17 cellular contexts compared by ENCODE assay signal in the genomic region with DNA sequence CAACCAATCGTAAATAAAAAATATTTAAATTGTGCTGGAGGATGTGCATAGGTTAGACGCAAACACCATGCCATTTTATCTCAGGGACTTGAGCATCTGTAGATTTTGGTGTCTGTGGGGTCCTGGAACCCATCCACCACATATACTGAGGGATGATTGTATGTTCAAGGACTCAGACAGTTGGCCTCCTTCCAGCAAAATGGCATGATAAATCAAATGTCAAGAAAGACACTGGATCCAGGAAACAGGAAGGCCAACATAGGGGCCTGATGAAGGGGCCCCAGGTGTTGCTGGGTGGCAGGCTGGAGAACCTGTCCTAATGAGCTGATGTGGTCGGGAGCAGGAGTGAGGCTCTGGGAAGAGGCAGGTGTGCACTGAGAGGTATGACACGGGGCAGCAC.
DNase-seq lines count a peak whose midpoint lies in the region; ATAC-seq and TF ChIP-seq lines count a peak whose summit lies in the region.
"Had no signal": no experiment of that assay in that cellular context is flagged by ENCODE, and none has a peak within 500 bp of the region (broad histone marks: within the 10 kb centered on the region; RNA-seq: fewer than 3 reads in every experiment).

No MANE protein-coding gene starts in this region.

- H4K20me1 ChIP-seq in osteoblast (ENCODE audit: insufficient read depth, low read length) = no peaks in the 10 kb centered on the region

- H3K27ac ChIP-seq in osteoblast (ENCODE audit: low read depth, low read length) = no peak overlapping the region
- H3K27ac ChIP-seq: A549, SJSA1 had no signal

- no peaks in the 10 kb centered on the region for H3K36me3 ChIP-seq in osteoblast (ENCODE audit: insufficient read depth, low read length)
- H3K36me3 ChIP-seq: HAP-1, MG63, SJSA1 had no signal

- DNase-seq in NCI-H748 (lab: John Stamatoyannopoulos, UW; ENCODE audit: unreplicated experiment) (peak; percentile 56), NCI-H748 treated with DMSO at 0.1 percent for 48 hours (lab: John Stamatoyannopoulos, UW) (no peak), NCI-H2029 (lab: John Stamatoyannopoulos, UW) (peak; percentile 65), NCI-H510A treated with DMSO at 0.1 percent for 48 hours (lab: John Stamatoyannopoulos, UW) (peak; percentile 88), osteoblast (ENCODE audit: insufficient read length, low spot score, missing footprints) (no peak)
- DNase-seq: CD4-positive, CD25-positive, alpha-beta regulatory T cell; EL; MG63; NCI-H226; RPMI8226; SW 1271 had no signal

- TF ChIP-seq CTCF in osteoblast (IDR thresholded peaks at IDR 0.05; ENCODE audit: extremely low read depth, low read depth, low read length) = no peak

- no peak overlapping the region for H2AFZ ChIP-seq in osteoblast (ENCODE audit: low read length)

- no peak overlapping the region for H3K4me3 ChIP-seq in osteoblast (ENCODE audit: insufficient read depth, low read length)
- H3K4me3 ChIP-seq: A549, HAP-1, MG63, SJSA1 had no signal

- no peaks in the 10 kb centered on the region for H3K79me2 ChIP-seq in osteoblast (ENCODE audit: insufficient read depth, low read length)

- no peak for ATAC-seq in GM21367 (IDR thresholded peaks at IDR 0.05; ENCODE audit: unreplicated experiment)
- no peak for ATAC-seq in esophagus mucosa
- ATAC-seq: A549, HepG2 had no signal

- no peaks in the 10 kb centered on the region for H3K4me1 ChIP-seq in osteoblast (ENCODE audit: insufficient read depth, low read length)
- H3K4me1 ChIP-seq: A549, HAP-1, SJSA1 had no signal

- H3K9me3 ChIP-seq in osteoblast (ENCODE audit: low read depth, low read length) = no peaks in the 10 kb centered on the region
- H3K9me3 ChIP-seq: A549, HAP-1, MG63 had no signal

- H3K27me3 ChIP-seq in osteoblast (ENCODE audit: insufficient read depth, low read length) = no peaks in the 10 kb centered on the region
- H3K27me3 ChIP-seq: MG63, SJSA1 had no signal

- H3K4me2 ChIP-seq in osteoblast (ENCODE audit: insufficient read depth, low read length) = no peak overlapping the region
- H3K4me2 ChIP-seq: A549 had no signal

Comparison
In these comparisons a context has a peak if more than half of its experiments do, and no peak if none do; other contexts are left out.
1. DNase-seq: peak in NCI-H748 (single experiment), NCI-H2029 (single experiment) and NCI-H510A treated with DMSO at 0.1 percent for 48 hours (single experiment); none in NCI-H748 treated with DMSO at 0.1 percent for 48 hours (single experiment) and osteoblast (single experiment).